ENCODE assay signal across 8 cellular contexts in genomic region chr15:89814112-89814742, GRCh38. TPM values are rescaled to one million over a fixed set of nuclear protein-coding genes. Genes with fewer than 3 reads are reported as not detected.
DNase-seq lines count a peak whose midpoint lies in the region; ATAC-seq and TF ChIP-seq lines count a peak whose summit lies in the region.

No MANE protein-coding gene starts in this region.

- TF ChIP-seq CTCF in astrocyte of the cerebellum (IDR thresholded peaks at IDR 0.05; ENCODE audit: low read depth, low read length, missing control alignments), result no peak
- TF ChIP-seq CTCF in liver (IDR thresholded peaks at IDR 0.05; ENCODE audit: low read depth, low read length, missing input control), result no peak
- TF ChIP-seq CTCF in transverse colon (IDR thresholded peaks at IDR 0.05), result no peak

- peak; percentile 37 for DNase-seq in activated T-cell treated with anti-CD3 and anti-CD28 coated beads, Interleukin-2, amount 50 U/mL, for 24 hours
- no peak for DNase-seq in activated T-cell treated with anti-CD3 and anti-CD28 coated beads, Interleukin-2, amount 50 U/mL, for 48 hours
- DNase-seq in astrocyte of the cerebellum (ENCODE audit: low read depth) (no peak), transverse colon (no peak), NCI-H774 (lab: John Stamatoyannopoulos, UW) (no peak)

- ATAC-seq in GM21367 (IDR thresholded peaks at IDR 0.05; ENCODE audit: unreplicated experiment), result no peak
- ATAC-seq in HG02610 (IDR thresholded peaks at IDR 0.05; ENCODE audit: unreplicated experiment), result no peak

- TF ChIP-seq RAD21 in liver (IDR thresholded peaks at IDR 0.05), result no peak

- H3K36me3 ChIP-seq in liver (ENCODE audit: control insufficient read depth in 4 of 4, insufficient read depth in 3 of 4, low read depth in 1 of 4, low read length in 3 of 4), result no peaks in the 10 kb centered on the region
- H3K36me3 ChIP-seq in transverse colon, result no peaks in the 10 kb centered on the region

- WGBS in liver, result 11% methylated on average over 56 of the region's 56 CpGs
- 49 to 57% methylated on average over 8 to 45 of the region's 56 CpGs for WGBS in transverse colon (ENCODE audit: low coverage in 1 of 2), 2 donors

- peak overlapping the region; percentile 35 for H3K4me3 Mint-ChIP-seq in activated T-cell treated with anti-CD3 and anti-CD28 coated beads, Interleukin-2, amount 50 U/mL, for 24 hours

- no peaks in the 10 kb centered on the region for H3K9me3 Mint-ChIP-seq in activated T-cell treated with anti-CD3 and anti-CD28 coated beads, Interleukin-2, amount 50 U/mL, for 24 hours

- H3K9ac ChIP-seq in liver (ENCODE audit: low read depth in 1 of 2, low read length in 2 of 2), result peak overlapping the region in 1 of 2 donors; percentile 65

- H3K4me3 ChIP-seq in astrocyte of the cerebellum (ENCODE audit: low read depth, low read length) (peak overlapping the region; percentile 87), liver (ENCODE audit: low read depth in 1 of 3, low read length in 3 of 3) (peak overlapping the region in 2 of 3 donors; percentile 67 to 82), transverse colon (peak overlapping the region; percentile 6 to 48 (median 41))

- H3K27ac Mint-ChIP-seq in activated T-cell treated with anti-CD3 and anti-CD28 coated beads, Interleukin-2, amount 50 U/mL, for 24 hours, result no peak overlapping the region

- H3K27me3 Mint-ChIP-seq in activated T-cell treated with anti-CD3 and anti-CD28 coated beads, Interleukin-2, amount 50 U/mL, for 24 hours, result peaks cover 57% of the 10 kb centered on the region

- peak overlapping the region in 1 of 2 donors; percentile 47 for H3K27ac ChIP-seq in liver (ENCODE audit: low read depth in 1 of 2, low read length in 2 of 2)
- peak overlapping the region; percentile 18 to 38 (median 30) for H3K27ac ChIP-seq in transverse colon

- H3K9me3 ChIP-seq in liver (ENCODE audit: control insufficient read depth in 4 of 4, low read length in 3 of 4), result no peaks in the 10 kb centered on the region
- peaks cover 0 to 5% of the 10 kb centered on the region in 2 donors for H3K9me3 ChIP-seq in transverse colon

- H3K4me1 Mint-ChIP-seq in activated T-cell treated with anti-CD3 and anti-CD28 coated beads, Interleukin-2, amount 50 U/mL, for 24 hours (ENCODE audit: low read depth), result peaks cover 9% of the 10 kb centered on the region

- no peaks in the 10 kb centered on the region for H3K36me3 Mint-ChIP-seq in activated T-cell treated with anti-CD3 and anti-CD28 coated beads, Interleukin-2, amount 50 U/mL, for 24 hours (ENCODE audit: low read depth)

- TF ChIP-seq POLR2A in transverse colon (IDR thresholded peaks at IDR 0.05), result no peak

- H3K27me3 ChIP-seq in liver (ENCODE audit: control insufficient read depth in 4 of 4, insufficient read depth in 4 of 4, low read length in 3 of 4), result no peaks in the 10 kb centered on the region
- peaks cover 38% of the 10 kb centered on the region for H3K27me3 ChIP-seq in transverse colon

- in situ Hi-C loops in astrocyte of the cerebellum (cut with HindIII; ENCODE audit: low sequenced_read_pairs), result no loop called here
- in situ Hi-C loops in transverse colon (cut with MboI; ENCODE audit: low pct_ligation_motif_present in 1 of 4, low pct_unique_long_range_greater_than_20kb in 1 of 4, low sequenced_read_pairs in 3 of 4), result no loop called here

- no peak for TF ChIP-seq EP300 in transverse colon (IDR thresholded peaks at IDR 0.05; ENCODE audit: low read depth)

- H3K4me1 ChIP-seq in liver (ENCODE audit: control insufficient read depth in 4 of 4, insufficient read depth in 4 of 4, low read length in 3 of 4) (peaks cover 7 to 44% (median 32%) of the 10 kb centered on the region in 4 donors), transverse colon (peaks cover 5 to 29% (median 25%) of the 10 kb centered on the region in 4 donors)

- intact Hi-C loops in transverse colon (cut with DNase I; ENCODE audit: low total_unique reads), result loop anchor here (2.0 kb wide), 1 partner anchor 75 kb away; no protein-coding TSS in a partner anchor

TF ChIP-seq in liver, 16 proteins besides CTCF, POLR2A, EP300 and RAD21:
- TF ChIP-seq, protein P1, sequence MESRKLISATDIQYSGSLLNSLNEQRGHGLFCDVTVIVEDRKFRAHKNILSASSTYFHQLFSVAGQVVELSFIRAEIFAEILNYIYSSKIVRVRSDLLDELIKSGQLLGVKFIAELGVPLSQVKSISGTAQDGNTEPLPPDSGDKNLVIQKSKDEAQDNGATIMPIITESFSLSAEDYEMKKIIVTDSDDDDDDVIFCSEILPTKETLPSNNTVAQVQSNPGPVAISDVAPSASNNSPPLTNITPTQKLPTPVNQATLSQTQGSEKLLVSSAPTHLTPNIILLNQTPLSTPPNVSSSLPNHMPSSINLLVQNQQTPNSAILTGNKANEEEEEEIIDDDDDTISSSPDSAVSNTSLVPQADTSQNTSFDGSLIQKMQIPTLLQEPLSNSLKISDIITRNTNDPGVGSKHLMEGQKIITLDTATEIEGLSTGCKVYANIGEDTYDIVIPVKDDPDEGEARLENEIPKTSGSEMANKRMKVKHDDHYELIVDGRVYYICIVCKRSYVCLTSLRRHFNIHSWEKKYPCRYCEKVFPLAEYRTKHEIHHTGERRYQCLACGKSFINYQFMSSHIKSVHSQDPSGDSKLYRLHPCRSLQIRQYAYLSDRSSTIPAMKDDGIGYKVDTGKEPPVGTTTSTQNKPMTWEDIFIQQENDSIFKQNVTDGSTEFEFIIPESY (IDR thresholded peaks at IDR 0.05), result no peak
- TF ChIP-seq TAF1 (conservative IDR thresholded peaks at IDR 0.05) (no peak), HNF4A (conservative IDR thresholded peaks at IDR 0.05) (no peak), RXRA (IDR thresholded peaks at IDR 0.05) (no peak), REST (IDR thresholded peaks at IDR 0.05) (no peak), NR2F2 (IDR thresholded peaks at IDR 0.05) (no peak), EGR1 (IDR thresholded peaks at IDR 0.05; ENCODE audit: low read depth in 2 of 2) (no peak), ATF3 (IDR thresholded peaks at IDR 0.05) (no peak), JUND (IDR thresholded peaks at IDR 0.05) (no peak), YY1 (IDR thresholded peaks at IDR 0.05) (no peak), GABPA (IDR thresholded peaks at IDR 0.05 in 1 of 2, conservative IDR thresholded peaks at IDR 0.05 in 1 of 2) (no peak)
- TF ChIP-seq, protein P2, sequence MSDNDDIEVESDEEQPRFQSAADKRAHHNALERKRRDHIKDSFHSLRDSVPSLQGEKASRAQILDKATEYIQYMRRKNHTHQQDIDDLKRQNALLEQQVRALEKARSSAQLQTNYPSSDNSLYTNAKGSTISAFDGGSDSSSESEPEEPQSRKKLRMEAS (IDR thresholded peaks at IDR 0.05), result no peak

RNA-seq across cellular contexts. Expression of gene ANPEP, which starts 0.4 kb away (rescaled TPM):
- total RNA-seq in liver, result 100 to 1,000 TPM in 1 of 2 donors, 10 to 100 TPM in 1; 88.8 to 182 TPM
- 100 to 1,000 TPM; 150 to 227 TPM for polyA plus RNA-seq in liver
- total RNA-seq in transverse colon, result 1,000 to 10,000 TPM in 1 of 4 donors, 100 to 1,000 TPM in 3; 133 to 1,054 (median 474) TPM

RNA-seq across cellular contexts. Expression of gene MESP2, which starts 38.1 kb away (rescaled TPM):
- total RNA-seq in liver, result not detected
- under 1 TPM in 1 of 2 donors, not detected in 1; 0.03 TPM for polyA plus RNA-seq in liver
- under 1 TPM in 2 of 4 donors, not detected in 2; 0.64 to 0.96 TPM for total RNA-seq in transverse colon
